Comparison of ENCODE assay signal across 26 cellular contexts in genomic region chr4:138908134-138908533, GRCh38.
"Had no signal": no experiment of that assay in that cellular context is flagged by ENCODE, and none has a peak within 500 bp of the region (broad histone marks: within the 10 kb centered on the region; RNA-seq: fewer than 3 reads in every experiment).

No MANE protein-coding gene starts in this region.

- H3K9me3 ChIP-seq: gastrocnemius medialis, ovary, right atrium auricular region, suprapubic skin, transverse colon, upper lobe of right lung, uterus had no signal

- H3K4me1 Mint-ChIP-seq: memory B cell; natural killer cell; stimulated activated naive CD8-positive, alpha-beta T cell treated with anti-CD3 and anti-CD28 coated beads, Interleukin-15, amount 100 ng/mL, for 72 hours had no signal

- H3K9me3 Mint-ChIP-seq: memory B cell; natural killer cell; stimulated activated naive CD8-positive, alpha-beta T cell treated with anti-CD3 and anti-CD28 coated beads, Interleukin-15, amount 100 ng/mL, for 72 hours had no signal

- H3K27ac Mint-ChIP-seq: memory B cell; natural killer cell; stimulated activated naive CD8-positive, alpha-beta T cell treated with anti-CD3 and anti-CD28 coated beads, Interleukin-15, amount 100 ng/mL, for 72 hours had no signal

- H3K27ac ChIP-seq: dorsolateral prefrontal cortex, epithelial cell of prostate, gastrocnemius medialis, ovary, right atrium auricular region, suprapubic skin, transverse colon, upper lobe of right lung, uterus had no signal

- H3K4me1 ChIP-seq: uterus had no signal

- H3K4me2 ChIP-seq: smooth muscle cell had no signal

- H3K4me3 Mint-ChIP-seq: memory B cell; natural killer cell; stimulated activated naive CD8-positive, alpha-beta T cell treated with anti-CD3 and anti-CD28 coated beads, Interleukin-15, amount 100 ng/mL, for 72 hours had no signal

- H3K36me3 Mint-ChIP-seq: memory B cell, natural killer cell had no signal

- DNase-seq: dorsolateral prefrontal cortex; effector CD4-positive, alpha-beta T cell; foreskin fibroblast; gastrocnemius medialis; head of caudate nucleus; natural killer cell; occipital lobe; ovary; stimulated activated CD4-positive, alpha-beta T cell treated with anti-CD3 and anti-CD28 coated beads, Interleukin-12 subunit alpha, Interleukin-12 subunit beta, amount 100 ng/mL, for 4 hours; stimulated activated CD4-positive, alpha-beta T cell treated with anti-CD3 and anti-CD28 coated beads, Interleukin-1b, Interleukin-23, amount 100 ng/mL, for 48 hours; stimulated activated CD4-positive, alpha-beta T cell treated with anti-CD3 and anti-CD28 coated beads, Interleukin-4, amount 100 ng/mL, for 1 hour; stimulated activated CD8-positive, alpha-beta memory T cell treated with anti-CD3 and anti-CD28 coated beads, Interleukin-4, amount 100 ng/mL, for 48 hours; stimulated activated naive CD4-positive, alpha-beta T cell; stimulated activated naive CD8-positive, alpha-beta T cell treated with anti-CD3 and anti-CD28 coated beads, Interleukin-15, amount 100 ng/mL, for 72 hours; transverse colon; upper lobe of right lung; uterus had no signal

- H3K36me3 ChIP-seq: gastrocnemius medialis, ovary, right atrium auricular region, suprapubic skin, transverse colon, upper lobe of right lung, uterus had no signal

- FAIRE-seq: keratinocyte had no signal

- ATAC-seq: esophagus mucosa; gastrocnemius medialis; natural killer cell; sciatic nerve; stimulated activated naive CD8-positive, alpha-beta T cell treated with anti-CD3 and anti-CD28 coated beads, Interleukin-15, amount 100 ng/mL, for 72 hours; upper lobe of right lung had no signal

- H3K4me3 ChIP-seq: dorsolateral prefrontal cortex, gastrocnemius medialis, lung, ovary, right atrium auricular region, smooth muscle cell, suprapubic skin, transverse colon, upper lobe of right lung, uterus had no signal

- H3K27me3 Mint-ChIP-seq: memory B cell; stimulated activated naive CD8-positive, alpha-beta T cell treated with anti-CD3 and anti-CD28 coated beads, Interleukin-15, amount 100 ng/mL, for 72 hours had no signal

- H3K27me3 ChIP-seq: dorsolateral prefrontal cortex, gastrocnemius medialis, ovary, right atrium auricular region, suprapubic skin, transverse colon, upper lobe of right lung, uterus had no signal
